ENCODE assay signal across 22 cellular contexts in genomic region chr2:171235262-171235881, GRCh38.
"Had no signal": no experiment of that assay in that cellular context is flagged by ENCODE, and none has a peak within 500 bp of the region (broad histone marks: within the 10 kb centered on the region; RNA-seq: fewer than 3 reads in every experiment).

No MANE protein-coding gene starts in this region.

- H3K9me2 ChIP-seq: SK-N-SH had no signal

- H3K4me2 ChIP-seq: KMS-11, SK-N-SH had no signal

- H3K27ac ChIP-seq: KMS-11, RWPE1 had no signal

- DNase-seq: IMR-90, Kasumi-1, MM.1S, NCI-H1092 treated with DMSO at 0.1 percent for 48 hours, NCI-H1436, NCI-H187, NCI-H2029, NCI-H2081 treated with DMSO at 0.1 percent for 48 hours, NCI-H2171, NCI-H226, NCI-H446, NCI-H510A, NCI-H524 treated with DMSO at 0.1 percent for 48 hours, NCI-H69, NCI-H774, SHP77, SK-N-SH, T-helper 1 cell had no signal

- ATAC-seq: HepG2, Panc1 had no signal

- FAIRE-seq: HepG2 had no signal
